Comparison of ENCODE assay signal across 10 cellular contexts in genomic region chr2:36322108-36322507, GRCh38. TPM values are rescaled to one million over a fixed set of nuclear protein-coding genes. Genes with fewer than 3 reads are reported as not detected.
A peak's percentile ranks its signal among the peaks of the same experiment; 100 is the strongest.
DNase-seq lines count a peak whose midpoint lies in the region; ATAC-seq and TF ChIP-seq lines count a peak whose summit lies in the region.
"Had no signal": no experiment of that assay in that cellular context is flagged by ENCODE, and none has a peak within 500 bp of the region (broad histone marks: within the 10 kb centered on the region; RNA-seq: fewer than 3 reads in every experiment).

No MANE protein-coding gene starts in this region.

- no peak for TF ChIP-seq POLR2A in esophagus squamous epithelium (IDR thresholded peaks at IDR 0.05)

- H3K27me3 Mint-ChIP-seq in MCF 10A (ENCODE audit: insufficient read depth, unreplicated experiment) = peaks cover 51% of the 10 kb centered on the region

- no peak overlapping the region for H3K4me3 Mint-ChIP-seq in MCF 10A (ENCODE audit: unreplicated experiment)
- H3K4me3 Mint-ChIP-seq: IgD-negative memory B cell had no signal

- H3K27ac ChIP-seq in left lung (no peak overlapping the region), esophagus squamous epithelium (no peak overlapping the region)

- POLR2A ChIA-PET in MCF 10A (lab: Yijun Ruan, JAX) = no interaction called here

- H3K9me3 Mint-ChIP-seq in MCF 10A (ENCODE audit: unreplicated experiment) = no peaks in the 10 kb centered on the region
- H3K9me3 Mint-ChIP-seq in activated naive CD4-positive, alpha-beta T cell treated with anti-CD3 and anti-CD28 coated beads, Interleukin-2, amount 50 U/mL, for 72 hours = peaks cover 0 to 3% of the 10 kb centered on the region in 2 donors

- ATAC-seq in left lung (peak; percentile 69), GM19452 (IDR thresholded peaks at IDR 0.05; ENCODE audit: unreplicated experiment) (no peak)
- ATAC-seq in activated naive CD4-positive, alpha-beta T cell treated with anti-CD3 and anti-CD28 coated beads, Interleukin-2, amount 50 U/mL, for 72 hours = no peak

- no peak for TF ChIP-seq CTCF in MCF 10A (IDR thresholded peaks at IDR 0.05; ENCODE audit: unreplicated experiment)
- TF ChIP-seq CTCF in left lung (IDR thresholded peaks at IDR 0.05) = no peak
- peak in 3 of 6 experiments; percentile 20 to 41 (median 24) for TF ChIP-seq CTCF in esophagus squamous epithelium (IDR thresholded peaks at IDR 0.05)

- H3K9me3 ChIP-seq in left lung (no peaks in the 10 kb centered on the region), esophagus squamous epithelium (no peaks in the 10 kb centered on the region)

- no peaks in the 10 kb centered on the region for H3K36me3 Mint-ChIP-seq in MCF 10A (ENCODE audit: insufficient read depth, unreplicated experiment)
- no peaks in the 10 kb centered on the region for H3K36me3 Mint-ChIP-seq in activated naive CD4-positive, alpha-beta T cell treated with anti-CD3 and anti-CD28 coated beads, Interleukin-2, amount 50 U/mL, for 72 hours
- H3K36me3 Mint-ChIP-seq: IgD-negative memory B cell had no signal

- H3K27ac Mint-ChIP-seq in MCF 10A (ENCODE audit: low read depth, unreplicated experiment) = no peak overlapping the region
- H3K27ac Mint-ChIP-seq in activated naive CD4-positive, alpha-beta T cell treated with anti-CD3 and anti-CD28 coated beads, Interleukin-2, amount 50 U/mL, for 72 hours = no peak overlapping the region
- H3K27ac Mint-ChIP-seq: IgD-negative memory B cell had no signal

- no TSS peak for BruUV-seq in MCF 10A (replicated peaks; lab: Mats Ljungman, UMichigan)

- peak; percentile 53 for DNase-seq in AG20443 (ENCODE audit: low spot score)
- peak; percentile 43 for DNase-seq in HT-29 (ENCODE audit: low spot score)
- peak; percentile 29 for DNase-seq in MCF 10A (ENCODE audit: unreplicated experiment)
- DNase-seq in left lung = no peak
- DNase-seq in esophagus squamous epithelium (lab: John Stamatoyannopoulos, UW) = no peak
- DNase-seq in activated naive CD4-positive, alpha-beta T cell treated with anti-CD3 and anti-CD28 coated beads, Interleukin-2, amount 50 U/mL, for 72 hours (ENCODE audit: low spot score in 2 of 2) = no peak
- no peak for DNase-seq in stimulated activated CD4-positive, alpha-beta T cell treated with anti-CD3 and anti-CD28 coated beads, Interleukin-15, amount 100 ng/mL, for 24 hours

- intact Hi-C loops in MCF 10A (cut with micrococcal nuclease) (no loop called here), left lung (cut with DNase I) (no loop called here), esophagus squamous epithelium (cut with DNase I) (no loop called here)

- H3K36me3 ChIP-seq in left lung (no peaks in the 10 kb centered on the region), esophagus squamous epithelium (no peaks in the 10 kb centered on the region)

- H3K27me3 ChIP-seq in left lung (no peaks in the 10 kb centered on the region), esophagus squamous epithelium (no peaks in the 10 kb centered on the region)

- H3K4me3 ChIP-seq in left lung (no peak overlapping the region), esophagus squamous epithelium (no peak overlapping the region)
- H3K4me3 ChIP-seq: lung had no signal

- WGBS in esophagus squamous epithelium, 2 donors = 57 to 64% methylated on average over 3 of the region's 3 CpGs

- H3K4me1 ChIP-seq in left lung (no peaks in the 10 kb centered on the region), esophagus squamous epithelium (peaks cover 0 to 3% (median 0%) of the 10 kb centered on the region in 3 donors)

- CTCF ChIA-PET in MCF 10A (lab: Yijun Ruan, JAX) = interaction anchor here (0.6 to 1.1 kb wide), 6 partner anchors 9 to 894 kb away, joined by 3 to 5 read pairs (median 3); no protein-coding TSS in a partner anchor

- H3K4me1 Mint-ChIP-seq in MCF 10A (ENCODE audit: insufficient read depth, unreplicated experiment) = no peaks in the 10 kb centered on the region
- H3K4me1 Mint-ChIP-seq: IgD-negative memory B cell had no signal

RNA-seq across cellular contexts. Expression of gene CRIM1, which starts 33.5 kb away (rescaled TPM):
- total RNA-seq in HT-29 (2014; rRNA removed; shearing (Covaris generic)) = 14.6 and 21.7 TPM in 2 replicates
- total RNA-seq in MCF 10A (2022) (119 and 185 TPM in 2 replicates), left lung (10 to 100 TPM; 58.0 to 72.9 TPM), esophagus squamous epithelium (100 to 1,000 TPM in 1 of 4 donors, 10 to 100 TPM in 3; 16.4 to 107 (median 29.9) TPM)
- 1 to 10 TPM; 3.3 to 4.2 TPM for total RNA-seq in activated naive CD4-positive, alpha-beta T cell treated with anti-CD3 and anti-CD28 coated beads, Interleukin-2, amount 50 U/mL, for 72 hours

Comparison
In these comparisons a context has a peak if more than half of its experiments do, and no peak if none do; other contexts are left out.
1. DNase-seq: peak in AG20443 (single experiment), HT-29 (single experiment) and MCF 10A (single experiment); none in left lung (0 of 2), esophagus squamous epithelium (single experiment), activated naive CD4-positive, alpha-beta T cell treated with anti-CD3 and anti-CD28 coated beads, Interleukin-2, amount 50 U/mL, for 72 hours (0 of 2) and stimulated activated CD4-positive, alpha-beta T cell treated with anti-CD3 and anti-CD28 coated beads, Interleukin-15, amount 100 ng/mL, for 24 hours (single experiment).